ENCODE assay signal across 8 cellular contexts in the genomic region with DNA sequence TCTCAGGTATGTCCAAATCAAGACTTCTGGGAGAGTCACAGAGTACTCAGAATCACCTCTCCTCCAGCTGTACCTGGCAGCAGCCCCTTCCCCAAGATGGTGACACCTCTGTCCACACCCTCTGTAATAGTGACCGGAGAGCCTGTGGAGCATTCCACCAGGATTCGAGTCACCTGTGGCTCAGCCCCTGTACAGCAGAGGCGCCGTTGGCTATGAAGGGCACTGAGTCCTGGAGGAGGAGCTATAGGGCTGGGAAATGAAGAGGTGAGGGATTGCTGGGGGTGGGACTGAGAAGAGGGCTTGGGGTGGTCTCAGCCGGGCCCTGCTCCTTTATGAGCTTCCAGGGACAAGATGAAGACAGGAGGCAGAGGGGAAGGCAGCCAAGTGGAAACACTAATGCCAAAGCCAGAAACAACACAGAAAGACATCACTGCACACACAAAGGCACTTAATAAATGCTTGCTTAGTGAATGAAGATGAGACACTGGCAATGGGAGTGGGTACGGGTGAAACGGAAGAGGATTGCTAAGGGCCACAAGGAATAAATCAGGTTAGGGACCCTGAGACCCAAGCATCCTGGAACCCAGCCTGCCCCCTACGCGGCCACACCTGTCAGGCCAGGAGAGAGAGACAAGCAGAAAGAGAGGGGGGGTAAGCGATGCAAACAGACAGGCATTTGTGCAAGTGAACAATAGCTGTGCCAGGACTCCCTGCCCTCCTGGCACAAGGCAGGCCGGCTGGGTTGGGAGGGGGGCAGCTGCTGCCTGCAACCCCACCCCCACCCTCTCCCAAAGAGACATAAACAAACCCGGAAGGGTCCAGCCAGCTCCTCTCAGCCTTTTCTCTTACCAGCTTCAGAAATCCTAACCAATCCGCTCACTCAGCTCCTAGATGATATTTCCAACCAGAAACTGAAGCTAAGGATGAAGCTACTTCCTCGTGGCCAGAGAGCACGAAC. TPM values are rescaled to one million over a fixed set of nuclear protein-coding genes. Genes with fewer than 3 reads are reported as not detected.
DNase-seq lines count a peak whose midpoint lies in the region; ATAC-seq, FAIRE-seq and TF ChIP-seq lines count a peak whose summit lies in the region.

No MANE protein-coding gene starts in this region.

- H3K36me3 Mint-ChIP-seq in activated naive CD8-positive, alpha-beta T cell treated with anti-CD3 and anti-CD28 coated beads, Interleukin-2, amount 10 ng/mL, durations not matched to agents 7 days and 5 days, result peaks cover 22% of the 10 kb centered on the region

- H3K27ac ChIP-seq in heart left ventricle (peak overlapping the region; percentile 29 to 100 (median 98)), kidney (ENCODE audit: low read depth in 2 of 2, low read length in 2 of 2) (peak overlapping the region in 1 of 2 donors; percentile 37), thymus (ENCODE audit: low read depth) (peak overlapping the region; percentile 64), aorta (ENCODE audit: low read depth in 1 of 2, low read length in 2 of 2) (peak overlapping the region in 1 of 2 donors; percentile 19)

- no peaks in the 10 kb centered on the region for H3K27me3 Mint-ChIP-seq in activated naive CD8-positive, alpha-beta T cell treated with anti-CD3 and anti-CD28 coated beads, Interleukin-2, amount 10 ng/mL, durations not matched to agents 7 days and 5 days

- H3K4me1 Mint-ChIP-seq in activated naive CD8-positive, alpha-beta T cell treated with anti-CD3 and anti-CD28 coated beads, Interleukin-2, amount 10 ng/mL, durations not matched to agents 7 days and 5 days, result peaks cover 66% of the 10 kb centered on the region

- H3K4me3 ChIP-seq in heart left ventricle (peak overlapping the region in 10 of 12 donors; percentile 7 to 97 (median 86)), kidney (ENCODE audit: low read length in 2 of 2) (peak overlapping the region; percentile 22 to 42), thymus (ENCODE audit: low read length) (peak overlapping the region; percentile 92), aorta (ENCODE audit: low read length in 2 of 2) (peak overlapping the region in 1 of 2 donors; percentile 40)

- DNase-seq in heart left ventricle (no peak), Right ventricle myocardium superior (no peak), kidney (no peak), KG1 (lab: John Stamatoyannopoulos, UW) (no peak), aorta (no peak)
- DNase-seq in activated naive CD8-positive, alpha-beta T cell treated with anti-CD3 and anti-CD28 coated beads, Interleukin-2, amount 10 ng/mL, durations not matched to agents 7 days and 5 days, result no peak

- intact Hi-C loops in heart left ventricle (cut with DNase I) (loop anchor here in 4 of 10 donors (5.0 kb wide), 1 partner anchor 32 kb away; a partner anchor contains a TSS), Right ventricle myocardium superior (cut with DNase I) (loop anchor here (10.0 kb wide), 1 partner anchor 520 kb away; no protein-coding TSS in a partner anchor), kidney (cut with DNase I) (no loop called here), aorta (cut with DNase I) (loop anchor here in 1 of 2 donors (5.0 to 10.0 kb wide), 2 partner anchors 32 to 150 kb away; a partner anchor contains a TSS)

- H3K9ac ChIP-seq in kidney (ENCODE audit: low read length in 2 of 2), result peak overlapping the region in 1 of 2 donors; percentile 16

- H3K36me3 ChIP-seq in heart left ventricle (peaks cover 0 to 32% (median 4%) of the 10 kb centered on the region in 9 donors), kidney (ENCODE audit: control insufficient read depth in 1 of 2, insufficient read depth in 2 of 2, low read length in 2 of 2) (no peaks in the 10 kb centered on the region), thymus (ENCODE audit: control insufficient read depth, insufficient read depth) (peaks cover 33% of the 10 kb centered on the region), aorta (ENCODE audit: control insufficient read depth in 1 of 2, insufficient read depth in 2 of 2, low read length in 1 of 2) (no peaks in the 10 kb centered on the region)

- ATAC-seq in heart left ventricle (no peak), Right ventricle myocardium superior (ENCODE audit: poor library complexity) (no peak), GM21447 (IDR thresholded peaks at IDR 0.05; ENCODE audit: unreplicated experiment) (no peak), aorta (ENCODE audit: low FRiP score) (no peak)
- no peak for ATAC-seq in activated naive CD8-positive, alpha-beta T cell treated with anti-CD3 and anti-CD28 coated beads, Interleukin-2, amount 10 ng/mL, durations not matched to agents 7 days and 5 days (ENCODE audit: low read depth)

- no peak for TF ChIP-seq POLR2A in heart left ventricle (IDR thresholded peaks at IDR 0.05)

- H3K27ac Mint-ChIP-seq in activated naive CD8-positive, alpha-beta T cell treated with anti-CD3 and anti-CD28 coated beads, Interleukin-2, amount 10 ng/mL, durations not matched to agents 7 days and 5 days, result peak overlapping the region; percentile 85

- no peaks in the 10 kb centered on the region for H3K27me3 ChIP-seq in heart left ventricle
- no peaks in the 10 kb centered on the region for H3K27me3 ChIP-seq in thymus (ENCODE audit: control insufficient read depth, insufficient read depth)
- no peaks in the 10 kb centered on the region for H3K27me3 ChIP-seq in aorta (ENCODE audit: control insufficient read depth in 1 of 2, insufficient read depth in 2 of 2, low read length in 1 of 2)

- TF ChIP-seq CTCF in heart left ventricle (IDR thresholded peaks at IDR 0.05), result no peak
- no peak for TF ChIP-seq CTCF in kidney (IDR thresholded peaks at IDR 0.05; ENCODE audit: borderline replicate concordance, extremely low read depth, insufficient read depth)

- H3K9me3 ChIP-seq in heart left ventricle, result no peaks in the 10 kb centered on the region
- H3K9me3 ChIP-seq in kidney (ENCODE audit: control insufficient read depth in 1 of 2, low read length in 2 of 2), result no peaks in the 10 kb centered on the region
- no peaks in the 10 kb centered on the region for H3K9me3 ChIP-seq in thymus (ENCODE audit: control insufficient read depth)
- H3K9me3 ChIP-seq in aorta (ENCODE audit: control insufficient read depth, low read length), result no peaks in the 10 kb centered on the region

- peaks cover 9 to 93% (median 74%) of the 10 kb centered on the region in 12 donors for H3K4me1 ChIP-seq in heart left ventricle
- peaks cover 15 to 46% of the 10 kb centered on the region in 2 donors for H3K4me1 ChIP-seq in kidney (ENCODE audit: control insufficient read depth in 1 of 2, insufficient read depth in 1 of 2, low read depth in 1 of 2, low read length in 2 of 2)
- H3K4me1 ChIP-seq in thymus (ENCODE audit: control insufficient read depth, insufficient read depth, low read length), result peaks cover 50% of the 10 kb centered on the region
- H3K4me1 ChIP-seq in aorta (ENCODE audit: control insufficient read depth in 1 of 2, insufficient read depth in 2 of 2, low read length in 2 of 2), result no peaks in the 10 kb centered on the region

- POLR2A ChIA-PET in activated naive CD8-positive, alpha-beta T cell treated with anti-CD3 and anti-CD28 coated beads, Interleukin-2, amount 10 ng/mL, durations not matched to agents 7 days and 5 days (lab: Charles Lee), result interaction anchor here (1.0 to 9.5 kb wide), 8 partner anchors 8 to 43 kb away, joined by 3 to 105 read pairs (median 5); a partner anchor contains a TSS

- peak overlapping the region; percentile 99 for H3K4me3 Mint-ChIP-seq in activated naive CD8-positive, alpha-beta T cell treated with anti-CD3 and anti-CD28 coated beads, Interleukin-2, amount 10 ng/mL, durations not matched to agents 7 days and 5 days

- no peak for FAIRE-seq in kidney (lab: Jason Lieb, UNC)

- 25 to 35% (median 30%) methylated on average over 14 to 15 of the region's 15 CpGs for WGBS in heart left ventricle, 4 donors
- WGBS in thymus, result 42% methylated on average over 15 of the region's 15 CpGs
- WGBS in aorta, 2 donors, result 13 to 14% methylated on average over 15 of the region's 15 CpGs

- no peaks in the 10 kb centered on the region for H3K9me3 Mint-ChIP-seq in activated naive CD8-positive, alpha-beta T cell treated with anti-CD3 and anti-CD28 coated beads, Interleukin-2, amount 10 ng/mL, durations not matched to agents 7 days and 5 days

RNA-seq across cellular contexts. Expression of a gene that starts 3.9 kb away (rescaled TPM):
- 10 to 100 TPM; 34.7 to 98.6 (median 61.6) TPM for total RNA-seq in heart left ventricle
- polyA plus RNA-seq in heart left ventricle, result 10 to 100 TPM; 23.9 to 28.8 TPM
- total RNA-seq in Right ventricle myocardium superior, result 55.7 TPM
- total RNA-seq in activated naive CD8-positive, alpha-beta T cell treated with anti-CD3 and anti-CD28 coated beads, Interleukin-2, amount 10 ng/mL, durations not matched to agents 7 days and 5 days, result 100 to 1,000 TPM; 151 to 155 TPM
- total RNA-seq in kidney, result 99.6 TPM
- polyA plus RNA-seq in kidney (ENCODE audit: insufficient read depth, low read depth, low replicate concordance), result 32.3 TPM
- polyA plus RNA-seq in thymus, result 58.5 TPM
- 100 to 1,000 TPM; 175 to 217 TPM for total RNA-seq in aorta
- 10 to 100 TPM; 58.3 to 58.9 TPM for polyA plus RNA-seq in aorta

RNA-seq across cellular contexts. Expression of a gene that starts 33.0 kb away (rescaled TPM):
- not detected for total RNA-seq in heart left ventricle
- polyA plus RNA-seq in heart left ventricle, result under 1 TPM in 1 of 2 donors, not detected in 1; 0.07 TPM
- not detected for total RNA-seq in Right ventricle myocardium superior
- total RNA-seq in activated naive CD8-positive, alpha-beta T cell treated with anti-CD3 and anti-CD28 coated beads, Interleukin-2, amount 10 ng/mL, durations not matched to agents 7 days and 5 days, result under 1 TPM in 1 of 2 experiments, not detected in 1; 0.26 TPM
- total RNA-seq in kidney, result not detected
- 0.32 TPM for polyA plus RNA-seq in kidney (ENCODE audit: insufficient read depth, low read depth, low replicate concordance)
- polyA plus RNA-seq in thymus, result 0.18 TPM
- total RNA-seq in aorta, result not detected
- polyA plus RNA-seq in aorta, result not detected

RNA-seq across cellular contexts. Expression of a gene that starts 40.3 kb away (rescaled TPM):
- total RNA-seq in heart left ventricle, result 10 to 100 TPM; 16.9 to 28.0 (median 22.6) TPM
- 10 to 100 TPM; 17.4 to 19.1 TPM for polyA plus RNA-seq in heart left ventricle
- total RNA-seq in Right ventricle myocardium superior, result 22.5 TPM
- total RNA-seq in activated naive CD8-positive, alpha-beta T cell treated with anti-CD3 and anti-CD28 coated beads, Interleukin-2, amount 10 ng/mL, durations not matched to agents 7 days and 5 days, result 10 to 100 TPM; 91.6 to 94.5 TPM
- 57.4 TPM for total RNA-seq in kidney
- polyA plus RNA-seq in kidney (ENCODE audit: insufficient read depth, low read depth, low replicate concordance), result 19.8 TPM
- polyA plus RNA-seq in thymus, result 45.8 TPM
- 10 to 100 TPM; 47.0 to 60.5 TPM for total RNA-seq in aorta
- polyA plus RNA-seq in aorta, result 10 to 100 TPM in 1 of 2 donors, 1 to 10 TPM in 1; 6.8 to 49.5 TPM

RNA-seq across cellular contexts. Expression of a gene that starts 46.3 kb away (rescaled TPM):
- total RNA-seq in heart left ventricle (100 to 1,000 TPM in 4 of 9 donors, 10 to 100 TPM in 5; 67.7 to 174 (median 81.2) TPM), Right ventricle myocardium superior (66.9 TPM), kidney (175 TPM), aorta (100 to 1,000 TPM; 151 to 152 TPM)
- polyA plus RNA-seq in heart left ventricle (100 to 1,000 TPM in 1 of 2 donors, 10 to 100 TPM in 1; 63.9 to 282 TPM), kidney (ENCODE audit: insufficient read depth, low read depth, low replicate concordance) (300 TPM), thymus (251 TPM), aorta (100 to 1,000 TPM; 232 to 245 TPM)
- 100 to 1,000 TPM; 204 to 205 TPM for total RNA-seq in activated naive CD8-positive, alpha-beta T cell treated with anti-CD3 and anti-CD28 coated beads, Interleukin-2, amount 10 ng/mL, durations not matched to agents 7 days and 5 days
